ENCODE assay signal across 12 cellular contexts in the genomic region with DNA sequence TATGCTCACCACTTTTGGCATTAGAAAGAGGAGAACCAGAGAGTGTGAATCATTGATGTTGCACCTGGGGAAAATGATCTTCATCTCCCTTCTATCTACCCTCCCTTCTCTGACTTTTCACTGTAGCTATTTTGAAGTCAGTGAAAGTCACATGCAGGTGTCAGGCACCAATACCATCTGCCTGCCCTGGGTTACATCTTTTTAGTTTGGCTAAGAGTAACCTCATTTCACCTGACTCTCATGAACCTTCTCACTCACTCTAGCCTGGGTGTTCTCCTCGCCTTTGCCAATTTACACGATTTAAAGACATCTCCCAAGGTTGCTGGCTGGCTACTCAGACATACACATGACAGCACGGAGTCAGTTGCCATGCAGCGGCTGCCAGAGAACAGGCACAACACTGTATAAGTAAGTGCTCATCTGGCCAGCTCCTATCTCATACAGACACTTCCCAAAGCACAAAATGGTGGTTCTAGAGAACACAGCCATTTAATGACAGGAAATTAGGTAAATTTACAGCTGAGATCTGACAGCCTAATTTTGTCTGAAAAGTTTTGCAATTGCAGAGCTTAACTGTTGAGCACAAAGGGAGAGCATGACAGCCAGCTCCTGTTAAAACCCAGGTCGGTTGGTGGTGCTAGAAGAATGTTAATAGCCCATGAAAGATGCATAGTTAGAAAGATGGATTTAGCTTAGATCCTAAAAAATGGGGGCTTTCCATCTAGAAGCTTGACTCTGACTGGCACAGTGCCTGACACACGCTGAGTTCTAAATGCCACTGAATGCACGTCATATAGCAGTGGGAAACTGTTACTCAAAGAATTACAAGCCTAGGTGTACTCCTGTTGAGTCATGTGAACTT.
DNase-seq lines count a peak whose midpoint lies in the region; ATAC-seq lines count a peak whose summit lies in the region.
"Had no signal": no experiment of that assay in that cellular context is flagged by ENCODE, and none has a peak within 500 bp of the region (broad histone marks: within the 10 kb centered on the region; RNA-seq: fewer than 3 reads in every experiment).

No MANE protein-coding gene starts in this region.

- H3K27ac Mint-ChIP-seq in T-helper 1 cell treated with Interleukin-12 subunit alpha and Interleukin-12 subunit beta and Interleukin-4 antibody, amounts not matched to agents 30 μg/mL and 1 μg/mL, for 36 hours = peak overlapping the region; percentile 33

- H3K4me1 Mint-ChIP-seq in T-helper 1 cell treated with Interleukin-12 subunit alpha and Interleukin-12 subunit beta and Interleukin-4 antibody, amounts not matched to agents 30 μg/mL and 1 μg/mL, for 36 hours (ENCODE audit: low read depth) = peaks cover 25% of the 10 kb centered on the region

- no peak overlapping the region for H3K4me3 Mint-ChIP-seq in T-helper 1 cell treated with Interleukin-12 subunit alpha and Interleukin-12 subunit beta and Interleukin-4 antibody, amounts not matched to agents 30 μg/mL and 1 μg/mL, for 36 hours

- H3K36me3 Mint-ChIP-seq in T-helper 1 cell treated with Interleukin-12 subunit alpha and Interleukin-12 subunit beta and Interleukin-4 antibody, amounts not matched to agents 30 μg/mL and 1 μg/mL, for 36 hours (ENCODE audit: low read depth) = peaks cover 72% of the 10 kb centered on the region

- no peak for ATAC-seq in GM21576 (IDR thresholded peaks at IDR 0.05; ENCODE audit: unreplicated experiment)

- H3K27me3 Mint-ChIP-seq in T-helper 1 cell treated with Interleukin-12 subunit alpha and Interleukin-12 subunit beta and Interleukin-4 antibody, amounts not matched to agents 30 μg/mL and 1 μg/mL, for 36 hours (ENCODE audit: low read depth) = no peaks in the 10 kb centered on the region

- no peaks in the 10 kb centered on the region for H3K9me3 Mint-ChIP-seq in T-helper 1 cell treated with Interleukin-12 subunit alpha and Interleukin-12 subunit beta and Interleukin-4 antibody, amounts not matched to agents 30 μg/mL and 1 μg/mL, for 36 hours

- DNase-seq in T-helper 1 cell = no peak
- peak; percentile 58 for DNase-seq in NOMO-1 treated with DMSO at 0.1 percent for 48 hours (lab: John Stamatoyannopoulos, UW; ENCODE audit: unreplicated experiment)
- peak; percentile 62 for DNase-seq in astrocyte of the hippocampus (ENCODE audit: low read depth, low spot score)
- peak; percentile 51 for DNase-seq in skeletal muscle cell (ENCODE audit: low read depth)
- DNase-seq in hepatic stellate cell (ENCODE audit: low spot score) = no peak
- DNase-seq in hypothalamus (lab: John Stamatoyannopoulos, UW) = no peak
- DNase-seq: ACHN, mesendoderm, transverse colon had no signal

- H3K4me3 ChIP-seq in skeletal muscle cell (ENCODE audit: low read depth, low read length) = no peak overlapping the region
- H3K4me3 ChIP-seq: cardiac muscle cell, transverse colon had no signal

Comparison
In these comparisons a context has a peak if more than half of its experiments do, and no peak if none do; other contexts are left out.
1. DNase-seq: peak in NOMO-1 treated with DMSO at 0.1 percent for 48 hours (single experiment), astrocyte of the hippocampus (single experiment) and skeletal muscle cell (single experiment); none in T-helper 1 cell (0 of 5), hepatic stellate cell (single experiment) and hypothalamus (0 of 51).